Comparison of ENCODE assay signal across 19 cellular contexts in the genomic region with DNA sequence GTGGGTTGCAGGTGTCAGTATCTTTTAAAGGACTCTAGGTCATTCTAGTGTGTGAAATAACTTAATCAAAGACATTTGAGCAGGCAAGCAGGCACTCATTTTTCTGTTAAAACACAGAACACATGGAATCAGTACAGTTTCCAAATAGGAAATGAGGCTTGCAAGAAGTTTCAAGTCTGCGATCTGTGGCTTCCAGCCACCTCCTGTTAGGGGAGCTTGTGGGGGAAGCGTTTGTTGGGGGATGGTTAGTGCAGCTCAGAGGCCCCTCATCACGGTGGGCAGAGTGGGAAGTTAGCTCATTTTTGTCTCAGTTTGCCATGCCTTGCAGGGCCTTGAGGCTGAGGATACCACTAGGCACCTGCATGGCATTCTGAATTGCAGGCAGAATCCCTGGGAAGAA. TPM values are rescaled to one million over a fixed set of nuclear protein-coding genes. Genes with fewer than 3 reads are reported as not detected.
"Had no signal": no experiment of that assay in that cellular context is flagged by ENCODE, and none has a peak within 500 bp of the region (broad histone marks: within the 10 kb centered on the region; RNA-seq: fewer than 3 reads in every experiment).

No MANE protein-coding gene starts in this region.

- H3K4me1 ChIP-seq: SJSA1 had no signal

- H3K27ac ChIP-seq: KMS-11, SJSA1, SK-N-MC had no signal

- H3K4me2 ChIP-seq: KMS-11 had no signal

- H3K36me3 ChIP-seq: SJSA1 had no signal

- H3K4me3 ChIP-seq: K562, SJSA1, SK-N-MC had no signal

- H3K9ac ChIP-seq: KMS-11 had no signal

- H3K9me3 ChIP-seq: SJSA1 had no signal

- DNase-seq: IMR-90, NCI-H1092 treated with DMSO at 0.1 percent for 48 hours, NCI-H1436, NCI-H187, NCI-H2081 treated with DMSO at 0.1 percent for 48 hours, NCI-H2171 treated with DMSO at 0.1 percent for 48 hours, NCI-H345, NCI-H510A treated with DMSO at 0.1 percent for 48 hours, NCI-H526, NCI-H774, Right ventricle myocardium superior, RPMI8226, SIG-M5 had no signal

RNA-seq across cellular contexts. Expression of a gene that starts 59.9 kb away (rescaled TPM):
- total RNA-seq: HT1080, IMR-90, K562, LHCN-M2, Right ventricle myocardium superior had no signal
